Comparison of ENCODE assay signal across 8 cellular contexts in genomic region chr3:194486540-194487288, GRCh38.
A peak's percentile ranks its signal among the peaks of the same experiment; 100 is the strongest.
DNase-seq lines count a peak whose midpoint lies in the region; ATAC-seq and TF ChIP-seq lines count a peak whose summit lies in the region.

Gene ATP13A3, minus strand, starts transcription at chr3:194487002. Its CDS starts 24,812 bp downstream, at chr3:194462190.

- ATAC-seq in HG03439 (IDR thresholded peaks at IDR 0.05; ENCODE audit: unreplicated experiment), result peak; percentile 63

- peak; percentile 90 to 91 for DNase-seq in AML-193 (lab: John Stamatoyannopoulos, UW)
- DNase-seq in GM19238 (ENCODE audit: insufficient read length, low spot score), result peak; percentile 93
- DNase-seq in NCI-H524 (lab: John Stamatoyannopoulos, UW), result peak; percentile 77 to 92
- peak; percentile 86 to 92 for DNase-seq in activated CD4-positive, alpha-beta T cell treated with anti-CD3 and anti-CD28 coated beads for 4 hours
- DNase-seq in choroid plexus epithelial cell (ENCODE audit: low read depth), result peak; percentile 92
- peak; percentile 95 for DNase-seq in kidney tubule cell (ENCODE audit: low spot score)
- DNase-seq in stimulated activated CD4-positive, alpha-beta T cell treated with anti-CD3 and anti-CD28 coated beads, Interleukin-1b, Interleukin-23, amount 100 ng/mL, for 4 hours (ENCODE audit: low read depth in 2 of 2), result peak; percentile 83 to 86

- TF ChIP-seq CTCF in choroid plexus epithelial cell (conservative IDR thresholded peaks at IDR 0.05; ENCODE audit: low read depth, low read length), result no peak

- peak within 1 kb of the TSS; percentile 73 for H3K4me3 ChIP-seq in choroid plexus epithelial cell (ENCODE audit: low read depth, low read length)

Comparison
In these comparisons a context has a peak if more than half of its experiments do, and no peak if none do; other contexts are left out.
1. Peak in every context shown above with its lines: DNase-seq, ATAC-seq and H3K4me3 ChIP-seq.